ENCODE assay signal across 1 cellular context in the genomic region with DNA sequence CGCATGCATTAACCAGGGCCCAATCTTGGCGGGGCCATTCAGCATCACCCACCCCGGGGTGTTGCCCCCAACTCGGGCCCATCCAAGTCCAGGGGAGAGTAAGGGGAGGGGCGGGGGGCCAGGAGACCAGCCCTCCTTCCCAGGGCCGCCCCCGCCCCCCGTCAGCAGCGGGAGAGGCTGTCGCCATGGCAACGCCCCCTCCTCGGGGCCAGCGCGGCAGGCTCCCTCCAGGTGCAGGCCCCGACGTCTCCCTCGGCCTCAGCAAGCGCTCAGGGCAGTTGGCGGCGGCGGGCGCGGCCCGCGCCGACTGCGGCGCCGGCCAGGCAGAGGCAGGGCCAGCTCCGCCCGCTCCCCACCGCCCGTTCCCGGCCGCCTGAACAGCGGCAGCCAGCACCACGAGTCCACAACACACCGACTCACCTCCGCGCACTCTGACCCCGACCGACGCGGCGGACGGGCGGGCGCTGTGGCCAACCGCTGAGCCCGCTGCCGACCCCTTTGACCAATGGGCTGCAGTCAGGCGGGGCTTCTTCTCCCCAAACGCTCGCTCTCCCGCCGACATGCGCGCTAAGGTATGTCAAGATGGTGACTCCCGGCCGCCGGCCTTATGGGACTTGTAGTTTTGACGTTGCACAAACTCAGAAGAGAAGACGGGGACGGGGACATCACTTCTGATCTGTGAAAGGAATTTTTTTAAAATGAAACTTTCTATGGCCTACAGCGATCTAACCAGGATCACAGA.
TF ChIP-seq lines count a peak whose summit lies in the region.

A gene with protein sequence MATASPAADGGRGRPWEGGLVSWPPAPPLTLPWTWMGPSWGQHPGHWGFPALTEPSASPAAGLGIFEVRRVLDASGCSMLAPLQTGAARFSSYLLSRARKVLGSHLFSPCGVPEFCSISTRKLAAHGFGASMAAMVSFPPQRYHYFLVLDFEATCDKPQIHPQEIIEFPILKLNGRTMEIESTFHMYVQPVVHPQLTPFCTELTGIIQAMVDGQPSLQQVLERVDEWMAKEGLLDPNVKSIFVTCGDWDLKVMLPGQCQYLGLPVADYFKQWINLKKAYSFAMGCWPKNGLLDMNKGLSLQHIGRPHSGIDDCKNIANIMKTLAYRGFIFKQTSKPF (minus strand): TSS at position 418 of the 742 bp plus-strand sequence. CDS start 231 bp downstream, at position 187.

TF ChIP-seq in HepG2, 621 proteins besides CTCF, POLR2A, EP300 and RAD21 (continued from another document and continues in another):
- TF ChIP-seq, protein P1, sequence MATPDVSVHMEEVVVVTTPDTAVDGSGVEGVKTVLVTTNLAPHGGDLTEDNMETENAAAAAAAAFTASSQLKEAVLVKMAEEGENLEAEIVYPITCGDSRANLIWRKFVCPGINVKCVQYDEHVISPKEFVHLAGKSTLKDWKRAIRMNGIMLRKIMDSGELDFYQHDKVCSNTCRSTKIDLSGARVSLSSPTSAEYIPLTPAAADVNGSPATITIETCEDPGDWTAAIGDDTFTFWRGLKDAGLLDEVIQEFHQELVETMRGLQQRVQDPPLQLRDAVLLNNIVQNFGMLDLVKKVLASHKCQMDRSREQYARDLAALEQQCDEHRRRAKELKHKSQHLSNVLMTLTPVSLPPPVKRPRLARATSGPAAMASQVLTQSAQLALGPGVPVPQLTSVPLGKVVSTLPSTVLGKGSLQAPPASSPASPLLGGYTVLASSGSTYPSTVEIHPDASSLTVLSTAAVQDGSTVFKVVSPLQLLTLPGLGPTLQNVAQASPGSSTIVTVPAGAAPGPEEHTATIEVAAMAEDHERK (CRISPR knock-in tag; IDR thresholded peaks at IDR 0.05; ENCODE audit: low read depth): no peak
- TF ChIP-seq ZFAT (CRISPR knock-in tag; conservative IDR thresholded peaks at IDR 0.05): no peak
- TF ChIP-seq, protein P2, sequence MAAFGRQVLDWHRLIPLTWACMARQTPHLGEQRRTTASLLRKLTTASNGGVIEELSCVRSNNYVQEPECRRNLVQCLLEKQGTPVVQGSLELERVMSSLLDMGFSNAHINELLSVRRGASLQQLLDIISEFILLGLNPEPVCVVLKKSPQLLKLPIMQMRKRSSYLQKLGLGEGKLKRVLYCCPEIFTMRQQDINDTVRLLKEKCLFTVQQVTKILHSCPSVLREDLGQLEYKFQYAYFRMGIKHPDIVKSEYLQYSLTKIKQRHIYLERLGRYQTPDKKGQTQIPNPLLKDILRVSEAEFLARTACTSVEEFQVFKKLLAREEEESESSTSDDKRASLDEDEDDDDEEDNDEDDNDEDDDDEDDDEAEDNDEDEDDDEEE (CRISPR knock-in tag; IDR thresholded peaks at IDR 0.05): no peak
- no peak for TF ChIP-seq SRSF1 (optimal IDR thresholded peaks at IDR 0.05; ENCODE audit: low read depth, low read length)
- TF ChIP-seq SALL1 (CRISPR knock-in tag; IDR thresholded peaks at IDR 0.05): 0 out of 2 replicates have a peak, but pooled peaks have one; percentile 19
- no peak for TF ChIP-seq RBAK (CRISPR knock-in tag; IDR thresholded peaks at IDR 0.05)
- no peak for TF ChIP-seq CHCHD3 (CRISPR knock-in tag; IDR thresholded peaks at IDR 0.05)
- TF ChIP-seq ZKSCAN5 (CRISPR knock-in tag; IDR thresholded peaks at IDR 0.05): no peak
- TF ChIP-seq, protein P3, sequence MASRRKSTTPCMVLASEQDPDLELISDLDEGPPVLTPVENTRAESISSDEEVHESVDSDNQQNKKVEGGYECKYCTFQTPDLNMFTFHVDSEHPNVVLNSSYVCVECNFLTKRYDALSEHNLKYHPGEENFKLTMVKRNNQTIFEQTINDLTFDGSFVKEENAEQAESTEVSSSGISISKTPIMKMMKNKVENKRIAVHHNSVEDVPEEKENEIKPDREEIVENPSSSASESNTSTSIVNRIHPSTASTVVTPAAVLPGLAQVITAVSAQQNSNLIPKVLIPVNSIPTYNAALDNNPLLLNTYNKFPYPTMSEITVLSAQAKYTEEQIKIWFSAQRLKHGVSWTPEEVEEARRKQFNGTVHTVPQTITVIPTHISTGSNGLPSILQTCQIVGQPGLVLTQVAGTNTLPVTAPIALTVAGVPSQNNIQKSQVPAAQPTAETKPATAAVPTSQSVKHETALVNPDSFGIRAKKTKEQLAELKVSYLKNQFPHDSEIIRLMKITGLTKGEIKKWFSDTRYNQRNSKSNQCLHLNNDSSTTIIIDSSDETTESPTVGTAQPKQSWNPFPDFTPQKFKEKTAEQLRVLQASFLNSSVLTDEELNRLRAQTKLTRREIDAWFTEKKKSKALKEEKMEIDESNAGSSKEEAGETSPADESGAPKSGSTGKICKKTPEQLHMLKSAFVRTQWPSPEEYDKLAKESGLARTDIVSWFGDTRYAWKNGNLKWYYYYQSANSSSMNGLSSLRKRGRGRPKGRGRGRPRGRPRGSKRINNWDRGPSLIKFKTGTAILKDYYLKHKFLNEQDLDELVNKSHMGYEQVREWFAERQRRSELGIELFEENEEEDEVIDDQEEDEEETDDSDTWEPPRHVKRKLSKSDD (CRISPR knock-in tag; IDR thresholded peaks at IDR 0.05; ENCODE audit: low read depth): no peak
- no peak for TF ChIP-seq CBX1 (IDR thresholded peaks at IDR 0.05; ENCODE audit: low read depth)
- no peak for TF ChIP-seq ZNF24 (IDR thresholded peaks at IDR 0.05)
- peak; percentile 65; the same call in 1 of the 2 replicates for TF ChIP-seq FOXK1 (CRISPR knock-in tag; IDR thresholded peaks at IDR 0.05; ENCODE audit: borderline replicate concordance, low read depth)
- TF ChIP-seq YEATS2 (CRISPR knock-in tag; IDR thresholded peaks at IDR 0.05; ENCODE audit: borderline replicate concordance): 0 out of 2 replicates have a peak, but pooled peaks have one; percentile 40
- no peak for TF ChIP-seq ZNF207 (IDR thresholded peaks at IDR 0.05; ENCODE audit: borderline replicate concordance)
- TF ChIP-seq, protein P4, sequence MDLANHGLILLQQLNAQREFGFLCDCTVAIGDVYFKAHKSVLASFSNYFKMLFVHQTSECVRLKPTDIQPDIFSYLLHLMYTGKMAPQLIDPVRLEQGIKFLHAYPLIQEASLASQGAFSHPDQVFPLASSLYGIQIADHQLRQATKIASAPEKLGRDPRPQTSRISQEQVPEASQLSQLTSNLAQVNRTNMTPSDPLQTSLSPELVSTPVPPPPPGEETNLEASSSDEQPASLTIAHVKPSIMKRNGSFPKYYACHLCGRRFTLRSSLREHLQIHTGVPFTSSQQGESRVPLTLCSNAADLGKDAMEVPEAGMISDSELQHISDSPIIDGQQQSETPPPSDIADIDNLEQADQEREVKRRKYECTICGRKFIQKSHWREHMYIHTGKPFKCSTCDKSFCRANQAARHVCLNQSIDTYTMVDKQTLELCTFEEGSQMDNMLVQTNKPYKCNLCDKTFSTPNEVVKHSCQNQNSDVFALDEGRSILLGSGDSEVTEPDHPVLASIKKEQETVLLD (CRISPR knock-in tag; IDR thresholded peaks at IDR 0.05; ENCODE audit: low read depth): no peak
- TF ChIP-seq TEAD2 (CRISPR knock-in tag; IDR thresholded peaks at IDR 0.05): no peak
- TF ChIP-seq, protein P5, sequence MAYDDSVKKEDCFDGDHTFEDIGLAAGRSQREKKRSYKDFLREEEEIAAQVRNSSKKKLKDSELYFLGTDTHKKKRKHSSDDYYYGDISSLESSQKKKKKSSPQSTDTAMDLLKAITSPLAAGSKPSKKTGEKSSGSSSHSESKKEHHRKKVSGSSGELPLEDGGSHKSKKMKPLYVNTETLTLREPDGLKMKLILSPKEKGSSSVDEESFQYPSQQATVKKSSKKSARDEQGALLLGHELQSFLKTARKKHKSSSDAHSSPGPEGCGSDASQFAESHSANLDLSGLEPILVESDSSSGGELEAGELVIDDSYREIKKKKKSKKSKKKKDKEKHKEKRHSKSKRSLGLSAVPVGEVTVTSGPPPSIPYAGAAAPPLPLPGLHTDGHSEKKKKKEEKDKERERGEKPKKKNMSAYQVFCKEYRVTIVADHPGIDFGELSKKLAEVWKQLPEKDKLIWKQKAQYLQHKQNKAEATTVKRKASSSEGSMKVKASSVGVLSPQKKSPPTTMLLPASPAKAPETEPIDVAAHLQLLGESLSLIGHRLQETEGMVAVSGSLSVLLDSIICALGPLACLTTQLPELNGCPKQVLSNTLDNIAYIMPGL (CRISPR knock-in tag; IDR thresholded peaks at IDR 0.05; ENCODE audit: borderline replicate concordance in 1 of 2, low read depth in 1 of 2): 0 out of 4 replicates have a peak, but pooled peaks of 1 of the 2 experiments have one; percentile 31
- no peak for TF ChIP-seq ZNF720 (CRISPR knock-in tag; IDR thresholded peaks at IDR 0.05)
- no peak for TF ChIP-seq U2AF1 (optimal IDR thresholded peaks at IDR 0.05; ENCODE audit: low read depth, low read length)
- TF ChIP-seq, protein P6, sequence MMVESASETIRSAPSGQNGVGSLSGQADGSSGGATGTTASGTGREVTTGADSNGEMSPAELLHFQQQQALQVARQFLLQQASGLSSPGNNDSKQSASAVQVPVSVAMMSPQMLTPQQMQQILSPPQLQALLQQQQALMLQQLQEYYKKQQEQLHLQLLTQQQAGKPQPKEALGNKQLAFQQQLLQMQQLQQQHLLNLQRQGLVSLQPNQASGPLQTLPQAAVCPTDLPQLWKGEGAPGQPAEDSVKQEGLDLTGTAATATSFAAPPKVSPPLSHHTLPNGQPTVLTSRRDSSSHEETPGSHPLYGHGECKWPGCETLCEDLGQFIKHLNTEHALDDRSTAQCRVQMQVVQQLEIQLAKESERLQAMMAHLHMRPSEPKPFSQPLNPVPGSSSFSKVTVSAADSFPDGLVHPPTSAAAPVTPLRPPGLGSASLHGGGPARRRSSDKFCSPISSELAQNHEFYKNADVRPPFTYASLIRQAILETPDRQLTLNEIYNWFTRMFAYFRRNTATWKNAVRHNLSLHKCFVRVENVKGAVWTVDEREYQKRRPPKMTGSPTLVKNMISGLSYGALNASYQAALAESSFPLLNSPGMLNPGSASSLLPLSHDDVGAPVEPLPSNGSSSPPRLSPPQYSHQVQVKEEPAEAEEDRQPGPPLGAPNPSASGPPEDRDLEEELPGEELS (CRISPR knock-in tag; IDR thresholded peaks at IDR 0.05): no peak
- no peak for TF ChIP-seq ADNP (CRISPR knock-in tag; IDR thresholded peaks at IDR 0.05)
- TF ChIP-seq POLR2AphosphoS5 (IDR thresholded peaks at IDR 0.05; ENCODE audit: low read depth, low read length): peak; percentile 60
- TF ChIP-seq JUN (CRISPR knock-in tag; IDR thresholded peaks at IDR 0.05): no peak
- peak; percentile 96 for TF ChIP-seq YY1 (IDR thresholded peaks at IDR 0.05; ENCODE audit: insufficient read depth, insufficient replicate concordance, low read depth, low read length)
- TF ChIP-seq RBFOX2 (IDR thresholded peaks at IDR 0.05; ENCODE audit: low read depth, low read length): peak; percentile 90
- TF ChIP-seq, protein P7, sequence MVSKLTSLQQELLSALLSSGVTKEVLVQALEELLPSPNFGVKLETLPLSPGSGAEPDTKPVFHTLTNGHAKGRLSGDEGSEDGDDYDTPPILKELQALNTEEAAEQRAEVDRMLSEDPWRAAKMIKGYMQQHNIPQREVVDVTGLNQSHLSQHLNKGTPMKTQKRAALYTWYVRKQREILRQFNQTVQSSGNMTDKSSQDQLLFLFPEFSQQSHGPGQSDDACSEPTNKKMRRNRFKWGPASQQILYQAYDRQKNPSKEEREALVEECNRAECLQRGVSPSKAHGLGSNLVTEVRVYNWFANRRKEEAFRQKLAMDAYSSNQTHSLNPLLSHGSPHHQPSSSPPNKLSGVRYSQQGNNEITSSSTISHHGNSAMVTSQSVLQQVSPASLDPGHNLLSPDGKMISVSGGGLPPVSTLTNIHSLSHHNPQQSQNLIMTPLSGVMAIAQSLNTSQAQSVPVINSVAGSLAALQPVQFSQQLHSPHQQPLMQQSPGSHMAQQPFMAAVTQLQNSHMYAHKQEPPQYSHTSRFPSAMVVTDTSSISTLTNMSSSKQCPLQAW (CRISPR knock-in tag; IDR thresholded peaks at IDR 0.05): no peak
- TF ChIP-seq, protein P8, sequence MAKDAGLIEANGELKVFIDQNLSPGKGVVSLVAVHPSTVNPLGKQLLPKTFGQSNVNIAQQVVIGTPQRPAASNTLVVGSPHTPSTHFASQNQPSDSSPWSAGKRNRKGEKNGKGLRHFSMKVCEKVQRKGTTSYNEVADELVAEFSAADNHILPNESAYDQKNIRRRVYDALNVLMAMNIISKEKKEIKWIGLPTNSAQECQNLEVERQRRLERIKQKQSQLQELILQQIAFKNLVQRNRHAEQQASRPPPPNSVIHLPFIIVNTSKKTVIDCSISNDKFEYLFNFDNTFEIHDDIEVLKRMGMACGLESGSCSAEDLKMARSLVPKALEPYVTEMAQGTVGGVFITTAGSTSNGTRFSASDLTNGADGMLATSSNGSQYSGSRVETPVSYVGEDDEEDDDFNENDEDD (CRISPR knock-in tag; IDR thresholded peaks at IDR 0.05; ENCODE audit: borderline replicate concordance): peak; percentile 49
- peak; percentile 96 for TF ChIP-seq NFYB (CRISPR knock-in tag; IDR thresholded peaks at IDR 0.05)
- TF ChIP-seq NFATC3 (CRISPR knock-in tag; IDR thresholded peaks at IDR 0.05): no peak
- TF ChIP-seq, protein P9, sequence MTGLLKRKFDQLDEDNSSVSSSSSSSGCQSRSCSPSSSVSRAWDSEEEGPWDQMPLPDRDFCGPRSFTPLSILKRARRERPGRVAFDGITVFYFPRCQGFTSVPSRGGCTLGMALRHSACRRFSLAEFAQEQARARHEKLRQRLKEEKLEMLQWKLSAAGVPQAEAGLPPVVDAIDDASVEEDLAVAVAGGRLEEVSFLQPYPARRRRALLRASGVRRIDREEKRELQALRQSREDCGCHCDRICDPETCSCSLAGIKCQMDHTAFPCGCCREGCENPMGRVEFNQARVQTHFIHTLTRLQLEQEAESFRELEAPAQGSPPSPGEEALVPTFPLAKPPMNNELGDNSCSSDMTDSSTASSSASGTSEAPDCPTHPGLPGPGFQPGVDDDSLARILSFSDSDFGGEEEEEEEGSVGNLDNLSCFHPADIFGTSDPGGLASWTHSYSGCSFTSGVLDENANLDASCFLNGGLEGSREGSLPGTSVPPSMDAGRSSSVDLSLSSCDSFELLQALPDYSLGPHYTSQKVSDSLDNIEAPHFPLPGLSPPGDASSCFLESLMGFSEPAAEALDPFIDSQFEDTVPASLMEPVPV (CRISPR knock-in tag; IDR thresholded peaks at IDR 0.05): no peak
- TF ChIP-seq JDP2 (CRISPR knock-in tag; IDR thresholded peaks at IDR 0.05; ENCODE audit: borderline replicate concordance): no peak
- no peak for TF ChIP-seq MEIS2 (CRISPR knock-in tag; IDR thresholded peaks at IDR 0.05)
- TF ChIP-seq ZNF629 (CRISPR knock-in tag; conservative IDR thresholded peaks at IDR 0.05): no peak
- peak; percentile 51 for TF ChIP-seq TEAD3 (CRISPR knock-in tag; optimal IDR thresholded peaks at IDR 0.05; ENCODE audit: borderline replicate concordance)
- TF ChIP-seq, protein P10, sequence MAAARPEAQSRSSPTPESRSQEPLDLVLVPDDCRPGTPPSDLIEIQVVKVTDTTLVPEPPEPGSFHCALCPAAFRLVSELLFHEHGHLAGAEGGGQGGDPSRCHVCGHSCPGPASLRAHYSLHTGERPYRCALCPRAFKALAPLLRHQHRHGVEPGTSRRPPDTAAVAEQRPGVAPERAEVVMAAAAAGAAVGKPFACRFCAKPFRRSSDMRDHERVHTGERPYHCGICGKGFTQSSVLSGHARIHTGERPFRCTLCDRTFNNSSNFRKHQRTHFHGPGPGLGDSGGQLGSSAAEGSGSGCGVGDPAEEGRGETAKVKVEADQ (CRISPR knock-in tag; IDR thresholded peaks at IDR 0.05; ENCODE audit: borderline replicate concordance): peak; percentile 21; the same call in 1 of the 2 replicates
- TF ChIP-seq, protein P11, sequence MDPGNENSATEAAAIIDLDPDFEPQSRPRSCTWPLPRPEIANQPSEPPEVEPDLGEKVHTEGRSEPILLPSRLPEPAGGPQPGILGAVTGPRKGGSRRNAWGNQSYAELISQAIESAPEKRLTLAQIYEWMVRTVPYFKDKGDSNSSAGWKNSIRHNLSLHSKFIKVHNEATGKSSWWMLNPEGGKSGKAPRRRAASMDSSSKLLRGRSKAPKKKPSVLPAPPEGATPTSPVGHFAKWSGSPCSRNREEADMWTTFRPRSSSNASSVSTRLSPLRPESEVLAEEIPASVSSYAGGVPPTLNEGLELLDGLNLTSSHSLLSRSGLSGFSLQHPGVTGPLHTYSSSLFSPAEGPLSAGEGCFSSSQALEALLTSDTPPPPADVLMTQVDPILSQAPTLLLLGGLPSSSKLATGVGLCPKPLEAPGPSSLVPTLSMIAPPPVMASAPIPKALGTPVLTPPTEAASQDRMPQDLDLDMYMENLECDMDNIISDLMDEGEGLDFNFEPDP (CRISPR knock-in tag; conservative IDR thresholded peaks at IDR 0.05): no peak
- TF ChIP-seq ZNF607 (CRISPR knock-in tag; IDR thresholded peaks at IDR 0.05; ENCODE audit: borderline replicate concordance): peak; percentile 42; the same call in 1 of the 2 replicates
